In genomic region chr3:43286115-43286885, GRCh38 we compare ENCODE assay signal across 8 cellular contexts. TPM values are rescaled to one million over a fixed set of nuclear protein-coding genes. Genes with fewer than 3 reads are reported as not detected.
DNase-seq lines count a peak whose midpoint lies in the region; FAIRE-seq and TF ChIP-seq lines count a peak whose summit lies in the region.

Gene SNRK (plus strand): TSS chr3:43286540. CDS start chr3:43303204, 16,664 bp downstream.

- H3K4me1 Mint-ChIP-seq in activated T-helper 2 cell treated with anti-CD3 and anti-CD28 coated beads, Interferon-gamma antibody, Interleukin-2, Interleukin-4, amounts not matched to agents 10 μg/mL and 5 μg/mL and 100 μg/mL, durations not matched to agents 14 hours and 24 hours and 36 hours (ENCODE audit: low read depth): peaks cover 34% of the 10 kb centered on the region
- H3K4me1 Mint-ChIP-seq in nephron: peaks cover 36% of the 10 kb centered on the region
- peaks cover 52% of the 10 kb centered on the region for H3K4me1 Mint-ChIP-seq in stimulated activated naive CD8-positive, alpha-beta T cell treated with anti-CD3 and anti-CD28 coated beads, Interleukin-15, Interleukin-2, amounts not matched to agents 100 ng/mL and 50 ng/mL, for 24 hours (ENCODE audit: low read depth)

- peak within 1 kb of the TSS; percentile 89 for H3K4me3 Mint-ChIP-seq in activated T-helper 2 cell treated with anti-CD3 and anti-CD28 coated beads, Interferon-gamma antibody, Interleukin-2, Interleukin-4, amounts not matched to agents 10 μg/mL and 5 μg/mL and 100 μg/mL, durations not matched to agents 14 hours and 24 hours and 36 hours (ENCODE audit: low read depth)
- H3K4me3 Mint-ChIP-seq in nephron: peak within 1 kb of the TSS; percentile 89 to 98 (median 98)
- peak within 1 kb of the TSS; percentile 93 for H3K4me3 Mint-ChIP-seq in stimulated activated naive CD8-positive, alpha-beta T cell treated with anti-CD3 and anti-CD28 coated beads, Interleukin-15, Interleukin-2, amounts not matched to agents 100 ng/mL and 50 ng/mL, for 24 hours

- peak within 1 kb of the TSS; percentile 79 for H3K4me3 ChIP-seq in fibroblast of pulmonary artery (replicated peaks; ENCODE audit: low read depth, low read length)

- FAIRE-seq in HTR-8/SVneo (lab: Jason Lieb, UNC): no peak

- peaks cover 20% of the 10 kb centered on the region for H3K36me3 Mint-ChIP-seq in activated T-helper 2 cell treated with anti-CD3 and anti-CD28 coated beads, Interferon-gamma antibody, Interleukin-2, Interleukin-4, amounts not matched to agents 10 μg/mL and 5 μg/mL and 100 μg/mL, durations not matched to agents 14 hours and 24 hours and 36 hours (ENCODE audit: low read depth)
- H3K36me3 Mint-ChIP-seq in nephron (ENCODE audit: low read depth): peaks cover 9% of the 10 kb centered on the region
- peaks cover 17% of the 10 kb centered on the region for H3K36me3 Mint-ChIP-seq in stimulated activated naive CD8-positive, alpha-beta T cell treated with anti-CD3 and anti-CD28 coated beads, Interleukin-15, Interleukin-2, amounts not matched to agents 100 ng/mL and 50 ng/mL, for 24 hours (ENCODE audit: low read depth)

- H3K9me3 Mint-ChIP-seq in activated T-helper 2 cell treated with anti-CD3 and anti-CD28 coated beads, Interferon-gamma antibody, Interleukin-2, Interleukin-4, amounts not matched to agents 10 μg/mL and 5 μg/mL and 100 μg/mL, durations not matched to agents 14 hours and 24 hours and 36 hours: no peaks in the 10 kb centered on the region
- H3K9me3 Mint-ChIP-seq in nephron: no peaks in the 10 kb centered on the region
- no peaks in the 10 kb centered on the region for H3K9me3 Mint-ChIP-seq in stimulated activated naive CD8-positive, alpha-beta T cell treated with anti-CD3 and anti-CD28 coated beads, Interleukin-15, Interleukin-2, amounts not matched to agents 100 ng/mL and 50 ng/mL, for 24 hours

- DNase-seq in DMS 273 treated with DMSO at 0.1 percent for 48 hours (lab: John Stamatoyannopoulos, UW) (peak; percentile 11), GM20000 (ENCODE audit: low spot score) (peak; percentile 98), HTR-8/SVneo (ENCODE audit: insufficient read length, low spot score) (peak; percentile 77), RPMI8226 (peak; percentile 90), fibroblast of pulmonary artery (ENCODE audit: low read depth) (peak; percentile 77)
- peak; percentile 88 for DNase-seq in activated T-helper 2 cell treated with anti-CD3 and anti-CD28 coated beads, Interferon-gamma antibody, Interleukin-2, Interleukin-4, amounts not matched to agents 10 μg/mL and 5 μg/mL and 100 μg/mL, durations not matched to agents 14 hours and 24 hours and 36 hours (ENCODE audit: low spot score)

- H3K27me3 Mint-ChIP-seq in activated T-helper 2 cell treated with anti-CD3 and anti-CD28 coated beads, Interferon-gamma antibody, Interleukin-2, Interleukin-4, amounts not matched to agents 10 μg/mL and 5 μg/mL and 100 μg/mL, durations not matched to agents 14 hours and 24 hours and 36 hours (ENCODE audit: low read depth): peaks cover 10% of the 10 kb centered on the region
- H3K27me3 Mint-ChIP-seq in nephron (ENCODE audit: low read depth): peaks cover 25% of the 10 kb centered on the region
- no peaks in the 10 kb centered on the region for H3K27me3 Mint-ChIP-seq in stimulated activated naive CD8-positive, alpha-beta T cell treated with anti-CD3 and anti-CD28 coated beads, Interleukin-15, Interleukin-2, amounts not matched to agents 100 ng/mL and 50 ng/mL, for 24 hours

- intact Hi-C loops in activated T-helper 2 cell treated with anti-CD3 and anti-CD28 coated beads, Interferon-gamma antibody, Interleukin-2, Interleukin-4, amounts not matched to agents 10 μg/mL and 5 μg/mL and 100 μg/mL, durations not matched to agents 14 hours and 24 hours and 36 hours (cut with micrococcal nuclease): loop anchor here (1.0 to 5.0 kb wide), 6 partner anchors 17 to 1476 kb away; partner anchors contain the start of genes HIGD1A, KIAA1143 and KIF15

- H3K27ac Mint-ChIP-seq in activated T-helper 2 cell treated with anti-CD3 and anti-CD28 coated beads, Interferon-gamma antibody, Interleukin-2, Interleukin-4, amounts not matched to agents 10 μg/mL and 5 μg/mL and 100 μg/mL, durations not matched to agents 14 hours and 24 hours and 36 hours: peak within 1 kb of the TSS; percentile 82
- peak within 1 kb of the TSS; percentile 92 to 97 (median 96) for H3K27ac Mint-ChIP-seq in nephron
- H3K27ac Mint-ChIP-seq in stimulated activated naive CD8-positive, alpha-beta T cell treated with anti-CD3 and anti-CD28 coated beads, Interleukin-15, Interleukin-2, amounts not matched to agents 100 ng/mL and 50 ng/mL, for 24 hours: peak within 1 kb of the TSS; percentile 95

- TF ChIP-seq CTCF in GM20000 (IDR thresholded peaks at IDR 0.05; ENCODE audit: extremely low read depth, missing control alignments) (no peak), fibroblast of pulmonary artery (IDR thresholded peaks at IDR 0.05; ENCODE audit: low read length, missing control alignments) (peak; percentile 31), nephron (IDR thresholded peaks at IDR 0.05; ENCODE audit: unreplicated experiment in 3 of 3) (peak in 2 of 3 experiments; percentile 37 to 45)

RNA-seq across cellular contexts. Expression of gene SNRK, which starts in this region (rescaled TPM):
- total RNA-seq in activated T-helper 2 cell treated with anti-CD3 and anti-CD28 coated beads, Interferon-gamma antibody, Interleukin-2, Interleukin-4, amounts not matched to agents 10 μg/mL and 5 μg/mL and 100 μg/mL, durations not matched to agents 14 hours and 24 hours and 36 hours: 28.0 and 28.7 TPM in 2 replicates

Comparison
In these comparisons a context has a peak if more than half of its experiments do, and no peak if none do; other contexts are left out.
1. Peak in every context shown above with its lines: DNase-seq and H3K4me3 ChIP-seq.
2. DNase-seq: peak in every context shown above with its lines; median percentile 98 in GM20000; 90 in RPMI8226; 88 in activated T-helper 2 cell treated with anti-CD3 and anti-CD28 coated beads, Interferon-gamma antibody, Interleukin-2, Interleukin-4, amounts not matched to agents 10 μg/mL and 5 μg/mL and 100 μg/mL, durations not matched to agents 14 hours and 24 hours and 36 hours; 77 in HTR-8/SVneo; 77 in fibroblast of pulmonary artery; 11 in DMS 273 treated with DMSO at 0.1 percent for 48 hours.